In genomic region chr17:18040287-18040858, GRCh38 we compare ENCODE assay signal across 9 cellular contexts. TPM values are rescaled to one million over a fixed set of nuclear protein-coding genes. Genes with fewer than 3 reads are reported as not detected.
DNase-seq lines count a peak whose midpoint lies in the region; ATAC-seq and TF ChIP-seq lines count a peak whose summit lies in the region.
"Had no signal": no experiment of that assay in that cellular context is flagged by ENCODE, and none has a peak within 500 bp of the region (broad histone marks: within the 10 kb centered on the region; RNA-seq: fewer than 3 reads in every experiment).

No MANE protein-coding gene starts in this region.

- TF ChIP-seq CTCF in SK-N-SH (IDR thresholded peaks at IDR 0.05): no peak
- TF ChIP-seq CTCF in stomach (IDR thresholded peaks at IDR 0.05): no peak

- peaks cover 1% of the 10 kb centered on the region for H3F3A ChIP-seq in SK-N-SH (replicated peaks; ENCODE audit: insufficient read depth)

- no peak for TF ChIP-seq RAD21 in SK-N-SH (IDR thresholded peaks at IDR 0.05; ENCODE audit: low read length)

- peaks cover 5% of the 10 kb centered on the region; the same call in 1 of the 2 replicates for H4K20me1 ChIP-seq in SK-N-SH (ENCODE audit: insufficient read depth)

- H3K27me3 ChIP-seq in SK-N-SH (ENCODE audit: insufficient read depth) (no peaks in the 10 kb centered on the region), stomach (no peaks in the 10 kb centered on the region)

- H3K4me1 ChIP-seq in SK-N-SH (ENCODE audit: control insufficient read depth in 1 of 2, insufficient read depth in 2 of 2, low read depth in 1 of 2, low read length in 1 of 2) (peaks cover 0 to 27% of the 10 kb centered on the region in 2 experiments; a peak in 2 of 4 replicates), stomach (peaks cover 27 to 65% (median 52%) of the 10 kb centered on the region in 4 donors)

- ATAC-seq in SK-N-SH treated with all-trans-retinoic acid at 6 μM for 48 hours (no peak), HG02763 (IDR thresholded peaks at IDR 0.05; ENCODE audit: unreplicated experiment) (no peak), GM19397 (IDR thresholded peaks at IDR 0.05; ENCODE audit: unreplicated experiment) (no peak)
- no peak for ATAC-seq in activated T-cell treated with anti-CD3 and anti-CD28 coated beads, Interleukin-2, amount 50 U/mL, for 72 hours (replicated peaks in 1 of 2)

- POLR2A ChIA-PET in SK-N-SH (lab: Yijun Ruan, JAX): no interaction called here

- DNase-seq in SK-N-SH (no peak), stomach (no peak), iPS-NIHi7 (ENCODE audit: extremely low spot score) (no peak)
- no peak for DNase-seq in activated T-cell treated with anti-CD3 and anti-CD28 coated beads, Interleukin-2, amount 50 U/mL, for 72 hours
- DNase-seq: NCI-H2227 treated with DMSO at 0.1 percent for 48 hours had no signal

- peak overlapping the region; percentile 88 for H3K27ac Mint-ChIP-seq in activated T-cell treated with anti-CD3 and anti-CD28 coated beads, Interleukin-2, amount 50 U/mL, for 72 hours

- H3K27me3 Mint-ChIP-seq in activated T-cell treated with anti-CD3 and anti-CD28 coated beads, Interleukin-2, amount 50 U/mL, for 72 hours (ENCODE audit: low read depth): no peaks in the 10 kb centered on the region

- H3K9me3 ChIP-seq in SK-N-SH: no peaks in the 10 kb centered on the region
- no peaks in the 10 kb centered on the region for H3K9me3 ChIP-seq in iPS-18c (ENCODE audit: control insufficient read depth, insufficient read depth, low read length)
- no peaks in the 10 kb centered on the region for H3K9me3 ChIP-seq in stomach

- CTCF ChIA-PET in SK-N-SH (lab: Yijun Ruan, JAX): no interaction called here

- WGBS in SK-N-SH (ENCODE audit: low lambda C conversion rate): 46% methylated on average over 6 of the region's 6 CpGs
- WGBS in stomach, 5 donors: 15 to 24% (median 22%) methylated on average over 6 of the region's 6 CpGs

- no peaks in the 10 kb centered on the region for H3K9me3 Mint-ChIP-seq in activated T-cell treated with anti-CD3 and anti-CD28 coated beads, Interleukin-2, amount 50 U/mL, for 72 hours

- peak overlapping the region; percentile 84 for H3K9ac ChIP-seq in SK-N-SH

- no peak overlapping the region for H3K27ac ChIP-seq in SK-N-SH (ENCODE audit: low read depth in 2 of 2, low read length in 1 of 2)
- H3K27ac ChIP-seq in stomach: peak overlapping the region in 4 of 5 donors; percentile 70 to 89 (median 86)

- H3K4me3 Mint-ChIP-seq in activated T-cell treated with anti-CD3 and anti-CD28 coated beads, Interleukin-2, amount 50 U/mL, for 72 hours: peak overlapping the region; percentile 82 to 96

- H3K4me2 ChIP-seq in SK-N-SH: peak overlapping the region; percentile 94

- H3K9me2 ChIP-seq in SK-N-SH: no peaks in the 10 kb centered on the region

- TF ChIP-seq EP300 in SK-N-SH (IDR thresholded peaks at IDR 0.05; ENCODE audit: borderline replicate concordance in 1 of 2, low read depth in 1 of 2, low read length in 1 of 2) (no peak), stomach (IDR thresholded peaks at IDR 0.05) (no peak)

- H3K36me3 ChIP-seq in SK-N-SH (replicated peaks in 1 of 2; ENCODE audit: control insufficient read depth in 1 of 2, insufficient read depth in 2 of 2, low read length in 1 of 2) (peaks cover 0 to 2% of the 10 kb centered on the region in 2 experiments), stomach (peaks cover 0 to 8% (median 3%) of the 10 kb centered on the region in 4 donors)

- intact Hi-C loops in stomach (cut with DNase I; ENCODE audit: low total_unique reads): no loop called here

- H3K4me3 ChIP-seq in SK-N-SH (ENCODE audit: low read depth in 2 of 2, low read length in 1 of 2) (peak overlapping the region; percentile 82 to 83), iPS-18c (ENCODE audit: insufficient read depth, low read depth, low read length) (peak overlapping the region; percentile 71), stomach (peak overlapping the region; percentile 81 to 100 (median 96))

- H2AFZ ChIP-seq in SK-N-SH (ENCODE audit: low read depth): peak overlapping the region; percentile 58

- H3K79me2 ChIP-seq in SK-N-SH (ENCODE audit: insufficient read depth): peaks cover 60% of the 10 kb centered on the region

- H3K4me1 Mint-ChIP-seq in activated T-cell treated with anti-CD3 and anti-CD28 coated beads, Interleukin-2, amount 50 U/mL, for 72 hours (ENCODE audit: low read depth): peaks cover 46% of the 10 kb centered on the region

- peaks cover 8 to 15% of the 10 kb centered on the region in 2 donors for H3K36me3 Mint-ChIP-seq in activated T-cell treated with anti-CD3 and anti-CD28 coated beads, Interleukin-2, amount 50 U/mL, for 72 hours (ENCODE audit: insufficient read depth in 2 of 2)

- no peak for TF ChIP-seq POLR2A in stomach (IDR thresholded peaks at IDR 0.05)

TF ChIP-seq in SK-N-SH, 30 proteins besides CTCF, POLR2A, EP300 and RAD21:
- TF ChIP-seq ELF1 (IDR thresholded peaks at IDR 0.05): no peak
- TF ChIP-seq MAX (IDR thresholded peaks at IDR 0.05; ENCODE audit: low read depth): no peak
- no peak for TF ChIP-seq MXI1 (IDR thresholded peaks at IDR 0.05; ENCODE audit: low read depth, low read length)
- no peak for TF ChIP-seq NFIC (IDR thresholded peaks at IDR 0.05; ENCODE audit: borderline replicate concordance)

TF ChIP-seq in SK-N-SH treated with all-trans-retinoic acid at 6 μM for 48 hours, 23 proteins besides CTCF, POLR2A, EP300 and RAD21 (continues in another document):
- TF ChIP-seq PPARA (CRISPR knock-in tag; IDR thresholded peaks at IDR 0.05; ENCODE audit: borderline replicate concordance) (no peak), GLIS3 (CRISPR knock-in tag; IDR thresholded peaks at IDR 0.05) (no peak), CREB5 (CRISPR knock-in tag; IDR thresholded peaks at IDR 0.05; ENCODE audit: low read depth) (no peak), OSR1 (CRISPR knock-in tag; IDR thresholded peaks at IDR 0.05) (no peak), ZFP30 (CRISPR knock-in tag; IDR thresholded peaks at IDR 0.05) (no peak), TCF4 (CRISPR knock-in tag; IDR thresholded peaks at IDR 0.05; ENCODE audit: borderline replicate concordance) (no peak), SNAI2 (CRISPR knock-in tag; IDR thresholded peaks at IDR 0.05) (no peak), ESRRG (CRISPR knock-in tag; IDR thresholded peaks at IDR 0.05) (no peak), RARB (CRISPR knock-in tag; IDR thresholded peaks at IDR 0.05) (no peak), BACH2 (CRISPR knock-in tag; IDR thresholded peaks at IDR 0.05; ENCODE audit: borderline replicate concordance) (no peak), POU6F1 (CRISPR knock-in tag; IDR thresholded peaks at IDR 0.05; ENCODE audit: borderline replicate concordance, low read depth) (no peak), ZNF8 (CRISPR knock-in tag; IDR thresholded peaks at IDR 0.05) (no peak)

RNA-seq across cellular contexts. Expression of gene GID4, which starts 1.2 kb away (rescaled TPM):
- polyA plus RNA-seq in SK-N-SH (2012; rRNA removed): 4.3 and 4.4 TPM in 2 replicates
- polyA plus RNA-seq in SK-N-SH (2012; cell fraction: cytosol; rRNA removed): 5.3 and 5.8 TPM in 2 replicates
- polyA plus RNA-seq in SK-N-SH (2012; cell fraction: nucleus; rRNA removed): 3.6 and 4.5 TPM in 2 replicates
- total RNA-seq in activated T-cell treated with anti-CD3 and anti-CD28 coated beads, Interleukin-2, amount 50 U/mL, for 72 hours: 10 to 100 TPM in 1 of 2 donors, 1 to 10 TPM in 1; 9.7 to 11.0 TPM
- 10 to 100 TPM in 3 of 5 donors, 1 to 10 TPM in 2; 3.5 to 18.1 (median 11.6) TPM for total RNA-seq in stomach
- polyA plus RNA-seq in stomach: 1 to 10 TPM; 3.2 to 4.7 (median 3.5) TPM

RNA-seq across cellular contexts. Expression of gene ATPAF2, which starts 1.4 kb away (rescaled TPM):
- polyA plus RNA-seq in SK-N-SH (2012; rRNA removed) (17.0 and 20.8 TPM in 2 replicates), stomach (10 to 100 TPM; 10.4 to 24.2 (median 20.6) TPM)
- 10.6 and 14.5 TPM in 2 replicates for polyA plus RNA-seq in SK-N-SH (2012; cell fraction: cytosol; rRNA removed)
- polyA plus RNA-seq in SK-N-SH (2012; cell fraction: nucleus; rRNA removed): 39.9 and 71.2 TPM in 2 replicates
- total RNA-seq in activated T-cell treated with anti-CD3 and anti-CD28 coated beads, Interleukin-2, amount 50 U/mL, for 72 hours: 10 to 100 TPM; 25.8 to 28.7 TPM
- 100 to 1,000 TPM in 1 of 5 donors, 10 to 100 TPM in 2, 1 to 10 TPM in 2; 5.4 to 250 (median 17.6) TPM for total RNA-seq in stomach

RNA-seq across cellular contexts. Expression of gene DRG2, which starts 47.4 kb away (rescaled TPM):
- polyA plus RNA-seq in SK-N-SH (2012; rRNA removed) (39.9 and 43.9 TPM in 2 replicates), stomach (10 to 100 TPM; 28.8 to 42.5 (median 34.1) TPM)
- polyA plus RNA-seq in SK-N-SH (2012; cell fraction: cytosol; rRNA removed): 17.7 and 26.0 TPM in 2 replicates
- polyA plus RNA-seq in SK-N-SH (2012; cell fraction: nucleus; rRNA removed): 106 and 115 TPM in 2 replicates
- 10 to 100 TPM; 44.1 to 53.6 TPM for total RNA-seq in activated T-cell treated with anti-CD3 and anti-CD28 coated beads, Interleukin-2, amount 50 U/mL, for 72 hours
- total RNA-seq in stomach: 10 to 100 TPM in 4 of 5 donors, 1 to 10 TPM in 1; 3.2 to 57.2 (median 41.4) TPM

Comparison
In these comparisons a context has a peak if more than half of its experiments do, and no peak if none do; other contexts are left out.
1. H3K27ac ChIP-seq: peak in stomach (4 of 5); none in SK-N-SH (0 of 2).
2. Peak in every context shown above with its lines, with median percentiles within 50 percentile points of each other: H3K4me3 ChIP-seq.